In the genomic region with DNA sequence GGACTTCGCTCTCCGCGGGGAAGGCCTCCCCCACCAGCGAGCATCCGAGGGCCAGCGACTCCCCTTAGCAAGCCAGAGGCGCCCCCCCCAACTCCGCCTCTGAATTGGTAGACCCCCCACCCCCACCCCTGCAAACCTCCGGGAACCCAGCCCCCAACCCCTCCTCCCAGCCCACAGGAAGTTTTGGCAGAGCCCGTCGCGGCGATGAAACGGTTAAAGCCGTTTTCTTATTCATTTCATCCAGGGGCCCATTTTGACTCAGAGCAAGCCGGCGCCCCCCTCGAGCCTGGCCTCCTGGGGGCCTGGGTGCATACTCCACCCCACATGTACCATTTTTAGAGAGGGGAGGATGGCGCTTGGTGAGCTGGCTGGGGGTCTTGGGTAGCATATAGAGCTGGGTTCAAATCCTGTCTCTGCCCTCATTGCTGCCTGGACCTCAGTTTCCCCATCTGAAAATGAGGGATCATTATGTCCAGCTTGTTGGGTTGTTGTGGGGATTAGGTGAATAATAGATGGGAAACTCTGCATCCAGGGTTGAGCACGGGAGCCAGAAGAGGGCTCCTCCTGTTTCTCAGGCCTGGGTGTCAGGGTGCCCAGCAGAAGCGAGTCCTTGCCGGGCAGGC, we compare ENCODE assay signal across 9 cellular contexts. TPM values are rescaled to one million over a fixed set of nuclear protein-coding genes. Genes with fewer than 3 reads are reported as not detected.
A peak's percentile ranks its signal among the peaks of the same experiment; 100 is the strongest.
DNase-seq lines count a peak whose midpoint lies in the region; ATAC-seq and TF ChIP-seq lines count a peak whose summit lies in the region.
"Had no signal": no experiment of that assay in that cellular context is flagged by ENCODE, and none has a peak within 500 bp of the region (broad histone marks: within the 10 kb centered on the region; RNA-seq: fewer than 3 reads in every experiment).

No MANE protein-coding gene starts in this region.

- peaks cover 6% of the 10 kb centered on the region for H3K36me3 Mint-ChIP-seq in effector memory CD8-positive, alpha-beta T cell (ENCODE audit: insufficient read depth)

- WGBS in ovary, 3 donors = 7 to 12% (median 8%) methylated on average over 20 to 22 of the region's 22 CpGs

- H3K9me3 Mint-ChIP-seq in effector memory CD8-positive, alpha-beta T cell = no peaks in the 10 kb centered on the region

- H3K4me1 ChIP-seq in RWPE2 (ENCODE audit: insufficient read depth, poor library complexity, severe bottlenecking) (peaks cover 49% of the 10 kb centered on the region), ovary (ENCODE audit: insufficient read depth) (peaks cover 20% of the 10 kb centered on the region)

- H3K9me3 ChIP-seq in RWPE2 (ENCODE audit: severe bottlenecking) (no peaks in the 10 kb centered on the region), ovary (no peaks in the 10 kb centered on the region)

- no peaks in the 10 kb centered on the region for H3K36me3 ChIP-seq in RWPE2 (ENCODE audit: low read depth)
- no peaks in the 10 kb centered on the region for H3K36me3 ChIP-seq in ovary

- TF ChIP-seq CTCF in RWPE2 (IDR thresholded peaks at IDR 0.05; ENCODE audit: poor library complexity, severe bottlenecking) = no peak
- TF ChIP-seq CTCF in ovary (IDR thresholded peaks at IDR 0.05) = no peak

- H3K4me1 Mint-ChIP-seq in effector memory CD8-positive, alpha-beta T cell (ENCODE audit: low read depth in 2 of 2) = peaks cover 13 to 19% of the 10 kb centered on the region in 2 donors

- no peak overlapping the region for H3K27ac Mint-ChIP-seq in effector memory CD8-positive, alpha-beta T cell

- peak overlapping the region; percentile 30 for H3K4me3 ChIP-seq in RWPE2 (ENCODE audit: severe bottlenecking)
- H3K4me3 ChIP-seq in ovary = peak overlapping the region; percentile 46

- intact Hi-C loops in ovary (cut with DNase I) = loop anchor here in 1 of 4 donors (10.0 kb wide), 1 partner anchor 1061 kb away; no protein-coding TSS in a partner anchor

- no peak for TF ChIP-seq POLR2A in ovary (IDR thresholded peaks at IDR 0.05)

- H3K27me3 Mint-ChIP-seq in effector memory CD8-positive, alpha-beta T cell = no peaks in the 10 kb centered on the region

- H3K4me3 Mint-ChIP-seq in effector memory CD8-positive, alpha-beta T cell = peak overlapping the region; percentile 40 to 65

- H3K27ac ChIP-seq in RWPE2 (ENCODE audit: poor library complexity, severe bottlenecking) = peak overlapping the region; percentile 99
- H3K27ac ChIP-seq in ovary = peak overlapping the region; percentile 64 to 99

- TF ChIP-seq EP300 in ovary (IDR thresholded peaks at IDR 0.05) = no peak

- ATAC-seq in RWPE2 (ENCODE audit: low read depth) = no peak; the same call in 2 of the 3 replicates
- ATAC-seq in effector memory CD8-positive, alpha-beta T cell (replicated peaks) = no peak
- no peak for ATAC-seq in GM19324 (IDR thresholded peaks at IDR 0.05; ENCODE audit: low FRiP score, unreplicated experiment)

- no peaks in the 10 kb centered on the region for H3K27me3 ChIP-seq in RWPE2 (ENCODE audit: insufficient read depth, poor library complexity, severe bottlenecking)
- no peaks in the 10 kb centered on the region for H3K27me3 ChIP-seq in ovary

- DNase-seq in ELR (ENCODE audit: low read depth) = peak; percentile 53
- no peak for DNase-seq in RWPE2 (ENCODE audit: low spot score)
- DNase-seq in effector memory CD8-positive, alpha-beta T cell = no peak
- no peak for DNase-seq in ovary
- no peak for DNase-seq in DMS153 treated with DMSO at 0.1 percent for 48 hours (lab: John Stamatoyannopoulos, UW; ENCODE audit: unreplicated experiment)
- no peak for DNase-seq in SK-N-DZ (ENCODE audit: low spot score)
- no peak for DNase-seq in kidney glomerular epithelial cell (lab: John Stamatoyannopoulos, UW)

RNA-seq across cellular contexts. Expression of a gene that starts 7.9 kb away (rescaled TPM):
- total RNA-seq in ovary = 1,000 to 10,000 TPM in 2 of 7 donors, 100 to 1,000 TPM in 5; 154 to 3,039 (median 413) TPM
- 100 to 1,000 TPM in 1 of 2 donors, 1 to 10 TPM in 1; 6.8 to 570 TPM for polyA plus RNA-seq in ovary
- 29.4 and 37.6 TPM in 2 replicates for polyA plus RNA-seq in SK-N-DZ (2014; cell fraction: cytosol; rRNA removed)
- 49.1 and 66.1 TPM in 2 replicates for polyA plus RNA-seq in SK-N-DZ (2014; cell fraction: nucleus; rRNA removed)

RNA-seq across cellular contexts. Expression of a gene that starts 8.0 kb away (rescaled TPM):
- total RNA-seq in ovary = 10 to 100 TPM; 24.9 to 52.2 (median 27.9) TPM
- polyA plus RNA-seq in ovary = 10 to 100 TPM; 12.2 to 23.5 TPM
- polyA plus RNA-seq in SK-N-DZ (2014; cell fraction: cytosol; rRNA removed) = 27.5 and 33.1 TPM in 2 replicates
- polyA plus RNA-seq in SK-N-DZ (2014; cell fraction: nucleus; rRNA removed) = 78.9 and 107 TPM in 2 replicates

RNA-seq across cellular contexts. Expression of a gene that starts 18.3 kb away (rescaled TPM):
- total RNA-seq in ovary = 100 to 1,000 TPM; 191 to 321 (median 263) TPM
- polyA plus RNA-seq in ovary = 100 to 1,000 TPM in 1 of 2 donors, 10 to 100 TPM in 1; 98.3 to 237 TPM
- 767 and 849 TPM in 2 replicates for polyA plus RNA-seq in SK-N-DZ (2014; cell fraction: cytosol; rRNA removed)
- 377 and 409 TPM in 2 replicates for polyA plus RNA-seq in SK-N-DZ (2014; cell fraction: nucleus; rRNA removed)

RNA-seq across cellular contexts. Expression of a gene that starts 18.5 kb away (rescaled TPM):
- 1 to 10 TPM in 5 of 7 donors, under 1 TPM in 1, not detected in 1; 0.71 to 5.4 (median 2.6) TPM for total RNA-seq in ovary
- 1 to 10 TPM; 1.4 to 7.2 TPM for polyA plus RNA-seq in ovary
- polyA plus RNA-seq in SK-N-DZ (2014; cell fraction: cytosol; rRNA removed) = not detected in 2 replicates
- polyA plus RNA-seq in SK-N-DZ (2014; cell fraction: nucleus; rRNA removed) = not detected in 2 replicates
- total RNA-seq: NCI-H460 had no signal

RNA-seq across cellular contexts. Expression of a gene that starts 23.0 kb away (rescaled TPM):
- 10 to 100 TPM in 1 of 7 donors, 1 to 10 TPM in 6; 1.2 to 12.2 (median 7.7) TPM for total RNA-seq in ovary
- 1 to 10 TPM; 1.6 to 8.0 TPM for polyA plus RNA-seq in ovary
- polyA plus RNA-seq in SK-N-DZ (2014; cell fraction: cytosol; rRNA removed) = 88.4 and 99.4 TPM in 2 replicates
- 67.7 and 74.8 TPM in 2 replicates for polyA plus RNA-seq in SK-N-DZ (2014; cell fraction: nucleus; rRNA removed)
